ENCODE assay signal across 5 cellular contexts in the genomic region with DNA sequence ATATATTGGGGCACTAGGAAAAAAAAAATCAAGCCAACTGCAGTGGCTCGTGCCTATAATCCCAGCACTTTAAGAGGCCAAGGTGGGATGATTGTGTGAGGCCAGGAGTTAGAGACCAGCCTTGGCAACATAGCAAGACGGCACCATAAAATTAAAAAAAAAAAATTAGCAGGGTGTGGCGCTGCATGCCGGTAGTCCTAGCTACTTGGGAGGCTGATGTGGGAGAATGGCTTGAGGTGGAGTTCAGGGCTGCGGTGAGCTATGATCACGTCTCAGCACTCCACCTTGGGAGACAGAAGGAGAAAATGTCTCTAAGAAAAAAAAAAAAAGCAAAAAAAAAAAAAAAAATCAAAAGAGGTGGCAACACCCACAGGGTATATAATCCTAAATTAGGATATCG.
"Had no signal": no experiment of that assay in that cellular context is flagged by ENCODE, and none has a peak within 500 bp of the region (broad histone marks: within the 10 kb centered on the region; RNA-seq: fewer than 3 reads in every experiment).

No MANE protein-coding gene starts in this region.

- DNase-seq: IMR-90, KBM-7, KG1 had no signal

- H3K4me3 ChIP-seq: K562 had no signal

- ATAC-seq: HepG2, K562 had no signal
